Comparison of ENCODE assay signal across 19 cellular contexts in genomic region chr14:83462759-83463158, GRCh38.
DNase-seq lines count a peak whose midpoint lies in the region; ATAC-seq and TF ChIP-seq lines count a peak whose summit lies in the region.
"Had no signal": no experiment of that assay in that cellular context is flagged by ENCODE, and none has a peak within 500 bp of the region (broad histone marks: within the 10 kb centered on the region; RNA-seq: fewer than 3 reads in every experiment).

No MANE protein-coding gene starts in this region.

- H3K36me3 ChIP-seq in SK-N-SH (replicated peaks in 1 of 2; ENCODE audit: control insufficient read depth in 1 of 2, insufficient read depth in 2 of 2, low read length in 1 of 2) (no peaks in the 10 kb centered on the region), Karpas-422 (ENCODE audit: insufficient read depth, low read length) (no peaks in the 10 kb centered on the region; the same call in 1 of the 2 replicates), mesendoderm (ENCODE audit: control insufficient read depth, insufficient read depth, low read length) (no peaks in the 10 kb centered on the region), left lung (no peaks in the 10 kb centered on the region)
- H3K36me3 ChIP-seq: BLaER1 treated with 17β-estradiol and CSF1 and Interleukin-3, amounts not matched to agents 10 nM and 100 nM had no signal

- no peak for TF ChIP-seq EP300 in SK-N-SH (IDR thresholded peaks at IDR 0.05; ENCODE audit: borderline replicate concordance in 1 of 2, low read depth in 1 of 2, low read length in 1 of 2)

- H3F3A ChIP-seq in SK-N-SH (replicated peaks; ENCODE audit: insufficient read depth), result no peaks in the 10 kb centered on the region

- no peak overlapping the region for H2BK15ac ChIP-seq in mesendoderm (replicated peaks; ENCODE audit: low read depth)

- H3K4ac ChIP-seq in mesendoderm (ENCODE audit: low read depth, low read length), result no peak overlapping the region

- no peaks in the 10 kb centered on the region for H3K79me1 ChIP-seq in mesendoderm (ENCODE audit: low read length)

- no peak overlapping the region for H2AK5ac ChIP-seq in mesendoderm (ENCODE audit: low read length)

- no peak overlapping the region for H3K56ac ChIP-seq in mesendoderm (ENCODE audit: low read length)

- H3K9me2 ChIP-seq in SK-N-SH (no peaks in the 10 kb centered on the region), Karpas-422 (replicated peaks; ENCODE audit: insufficient read depth, low read length) (no peaks in the 10 kb centered on the region)

- TF ChIP-seq CTCF in SK-N-SH (IDR thresholded peaks at IDR 0.05) (no peak), left lung (IDR thresholded peaks at IDR 0.05) (no peak)

- H3K23ac ChIP-seq in mesendoderm (ENCODE audit: low read length), result no peak overlapping the region

- TF ChIP-seq RAD21 in SK-N-SH (IDR thresholded peaks at IDR 0.05; ENCODE audit: low read length), result no peak

- H3K9me3 Mint-ChIP-seq in stimulated activated naive B cell treated with anti-CD40 and anti-IgM and Interleukin-4, amounts not matched to agents 10 μg/mL and 1 μg/mL and 100 μg/mL, for 72 hours, result peaks cover 8 to 12% of the 10 kb centered on the region in 2 donors

- no peak overlapping the region for H2BK5ac ChIP-seq in mesendoderm (ENCODE audit: low read length)

- H3K36me3 Mint-ChIP-seq in stimulated activated naive B cell treated with anti-CD40 and anti-IgM and Interleukin-4, amounts not matched to agents 10 μg/mL and 1 μg/mL and 100 μg/mL, for 72 hours, result no peaks in the 10 kb centered on the region
- H3K36me3 Mint-ChIP-seq: CD8-positive, alpha-beta T cell had no signal

- H3K4me3 ChIP-seq in SK-N-SH (ENCODE audit: low read depth in 2 of 2, low read length in 1 of 2) (no peak overlapping the region), Karpas-422 (ENCODE audit: low read length) (no peak overlapping the region), mesendoderm (ENCODE audit: low read length) (no peak overlapping the region), left lung (no peak overlapping the region)
- H3K4me3 ChIP-seq: A549; BLaER1 treated with 17β-estradiol and CSF1 and Interleukin-3, amounts not matched to agents 10 nM and 100 nM had no signal

- ATAC-seq in SK-N-SH treated with all-trans-retinoic acid at 6 μM for 48 hours (no peak), left lung (no peak)
- no peak for ATAC-seq in stimulated activated naive B cell treated with anti-CD40 and anti-IgM and Interleukin-4, amounts not matched to agents 10 μg/mL and 1 μg/mL and 100 μg/mL, for 72 hours (replicated peaks)
- ATAC-seq: A549; CD8-positive, alpha-beta T cell had no signal

- H3K9me3 ChIP-seq in SK-N-SH (no peaks in the 10 kb centered on the region), Karpas-422 (ENCODE audit: low read length) (peaks cover 16% of the 10 kb centered on the region; the same call in 1 of the 2 replicates), left lung (peaks cover 0 to 20% of the 10 kb centered on the region in 2 donors)
- H3K9me3 ChIP-seq: Caco-2 had no signal

- no peaks in the 10 kb centered on the region for H3K4me1 Mint-ChIP-seq in stimulated activated naive B cell treated with anti-CD40 and anti-IgM and Interleukin-4, amounts not matched to agents 10 μg/mL and 1 μg/mL and 100 μg/mL, for 72 hours
- H3K4me1 Mint-ChIP-seq: B cell had no signal

- peak overlapping the region; percentile 39 for H3K18ac ChIP-seq in mesendoderm (ENCODE audit: low read length)

- H4K5ac ChIP-seq in mesendoderm (ENCODE audit: low read length), result no peak overlapping the region

- intact Hi-C loops in left lung (cut with DNase I), result no loop called here

- no peak overlapping the region for H2BK120ac ChIP-seq in mesendoderm (ENCODE audit: low read depth, low read length)

- H3K4me1 ChIP-seq in SK-N-SH (ENCODE audit: control insufficient read depth in 1 of 2, insufficient read depth in 2 of 2, low read depth in 1 of 2, low read length in 1 of 2) (no peaks in the 10 kb centered on the region), Karpas-422 (ENCODE audit: low read length) (peaks cover 22% of the 10 kb centered on the region), mesendoderm (ENCODE audit: control insufficient read depth, low read depth, low read length) (no peaks in the 10 kb centered on the region), left lung (no peaks in the 10 kb centered on the region)
- H3K4me1 ChIP-seq: A549; BLaER1 treated with 17β-estradiol and CSF1 and Interleukin-3, amounts not matched to agents 10 nM and 100 nM; Caco-2 had no signal

- H3K4me3 Mint-ChIP-seq in stimulated activated naive B cell treated with anti-CD40 and anti-IgM and Interleukin-4, amounts not matched to agents 10 μg/mL and 1 μg/mL and 100 μg/mL, for 72 hours, result no peak overlapping the region
- H3K4me3 Mint-ChIP-seq: B cell; CD4-positive, alpha-beta T cell; CD8-positive, alpha-beta T cell had no signal

- H3K9ac ChIP-seq in SK-N-SH (no peak overlapping the region), Karpas-422 (ENCODE audit: low read length) (0 out of 2 replicates have a peak overlapping the region, but pooled peaks have one; percentile 2), mesendoderm (ENCODE audit: low read length) (no peak overlapping the region)
- H3K9ac ChIP-seq: BLaER1 treated with 17β-estradiol and CSF1 and Interleukin-3, amounts not matched to agents 10 nM and 100 nM had no signal

- no peaks in the 10 kb centered on the region for H3K79me2 ChIP-seq in SK-N-SH (ENCODE audit: insufficient read depth)
- H3K79me2 ChIP-seq in Karpas-422 (ENCODE audit: low read length), result no peaks in the 10 kb centered on the region
- no peaks in the 10 kb centered on the region for H3K79me2 ChIP-seq in mesendoderm (ENCODE audit: control insufficient read depth, insufficient read depth, low read length)

- no peak overlapping the region for H3K27ac ChIP-seq in SK-N-SH (ENCODE audit: low read depth in 2 of 2, low read length in 1 of 2)
- peak overlapping the region; percentile 47 for H3K27ac ChIP-seq in Karpas-422 (ENCODE audit: low read length)
- no peak overlapping the region for H3K27ac ChIP-seq in mesendoderm (ENCODE audit: low read depth, low read length)
- no peak overlapping the region for H3K27ac ChIP-seq in left lung
- H3K27ac ChIP-seq: 22Rv1; A549; BLaER1 treated with 17β-estradiol and CSF1 and Interleukin-3, amounts not matched to agents 10 nM and 100 nM; C4-2B had no signal

- no peak overlapping the region for H3K27ac Mint-ChIP-seq in stimulated activated naive B cell treated with anti-CD40 and anti-IgM and Interleukin-4, amounts not matched to agents 10 μg/mL and 1 μg/mL and 100 μg/mL, for 72 hours
- H3K27ac Mint-ChIP-seq: B cell; CD4-positive, alpha-beta T cell; CD8-positive, alpha-beta T cell had no signal

- H3K4me2 ChIP-seq in SK-N-SH (no peak overlapping the region), Karpas-422 (ENCODE audit: low read depth, low read length, poor library complexity, severe bottlenecking) (peak overlapping the region; percentile 7), mesendoderm (ENCODE audit: low read length) (no peak overlapping the region)
- H3K4me2 ChIP-seq: A549; BLaER1 treated with 17β-estradiol and CSF1 and Interleukin-3, amounts not matched to agents 10 nM and 100 nM had no signal

- H4K20me1 ChIP-seq in SK-N-SH (ENCODE audit: insufficient read depth) (no peaks in the 10 kb centered on the region), Karpas-422 (ENCODE audit: insufficient read depth, low read depth, low read length) (no peaks in the 10 kb centered on the region)
- H4K20me1 ChIP-seq: BLaER1 treated with 17β-estradiol and CSF1 and Interleukin-3, amounts not matched to agents 10 nM and 100 nM had no signal

- H3K27me3 Mint-ChIP-seq in stimulated activated naive B cell treated with anti-CD40 and anti-IgM and Interleukin-4, amounts not matched to agents 10 μg/mL and 1 μg/mL and 100 μg/mL, for 72 hours, result no peaks in the 10 kb centered on the region
- H3K27me3 Mint-ChIP-seq: B cell; CD4-positive, alpha-beta T cell had no signal

- H2AFZ ChIP-seq in SK-N-SH (ENCODE audit: low read depth) (no peak overlapping the region), Karpas-422 (ENCODE audit: low read length) (peak overlapping the region; percentile 67; the same call in 1 of the 2 replicates)

- POLR2A ChIA-PET in SK-N-SH (lab: Yijun Ruan, JAX), result no interaction called here

- no peaks in the 10 kb centered on the region for H3K27me3 ChIP-seq in SK-N-SH (ENCODE audit: insufficient read depth)
- H3K27me3 ChIP-seq in Karpas-422 (ENCODE audit: low read length), result no peaks in the 10 kb centered on the region
- H3K27me3 ChIP-seq in mesendoderm (ENCODE audit: insufficient read depth, low read length, poor library complexity), result no peaks in the 10 kb centered on the region
- no peaks in the 10 kb centered on the region for H3K27me3 ChIP-seq in left lung
- H3K27me3 ChIP-seq: BLaER1 treated with 17β-estradiol and CSF1 and Interleukin-3, amounts not matched to agents 10 nM and 100 nM had no signal

- 21% methylated on average over 3 of the region's 3 CpGs for WGBS in SK-N-SH (ENCODE audit: low lambda C conversion rate)
- no CpG with 5 or more reads among the region's 3 CpGs for WGBS in mesendoderm (ENCODE audit: extremely low coverage, insufficient coverage, low lambda C conversion rate)

- no peak overlapping the region for H4K8ac ChIP-seq in mesendoderm (ENCODE audit: low read depth, low read length)

- DNase-seq in SK-N-SH (no peak), Karpas-422 (no peak), SK-N-DZ (ENCODE audit: low spot score) (peak; percentile 64), mesendoderm (no peak), nucleus accumbens (lab: John Stamatoyannopoulos, UW) (no peak), left lung (no peak)
- DNase-seq in stimulated activated naive B cell treated with anti-CD40 and anti-IgM and Interleukin-4, amounts not matched to agents 10 μg/mL and 1 μg/mL and 100 μg/mL, for 72 hours, result no peak
- DNase-seq: Calu3; CD4-positive, alpha-beta T cell; CD8-positive, alpha-beta T cell; DMS79 treated with DMSO at 0.1 percent for 48 hours; GF-D8 had no signal

- CTCF ChIA-PET in SK-N-SH (lab: Yijun Ruan, JAX), result interaction anchor here (0.6 to 2.9 kb wide), 9 partner anchors 16 to 630 kb away, joined by 3 to 7 read pairs (median 4); no protein-coding TSS in a partner anchor

TF ChIP-seq in SK-N-SH, 30 proteins besides CTCF, POLR2A, EP300 and RAD21:
- no peak for TF ChIP-seq TAF1 (IDR thresholded peaks at IDR 0.05; ENCODE audit: borderline replicate concordance, low read depth, low read length)
- TF ChIP-seq GATA2 (CRISPR knock-in tag; IDR thresholded peaks at IDR 0.05), result peak; percentile 26; the same call in 1 of the 2 replicates

TF ChIP-seq in SK-N-SH treated with all-trans-retinoic acid at 6 μM for 48 hours, 23 proteins besides CTCF, POLR2A, EP300 and RAD21 (continues in another document):
- TF ChIP-seq GLIS3 (CRISPR knock-in tag; IDR thresholded peaks at IDR 0.05), result no peak
